In genomic region chr6:86936834-86937218, GRCh38 we compare ENCODE assay signal across 11 cellular contexts. TPM values are rescaled to one million over a fixed set of nuclear protein-coding genes. Genes with fewer than 3 reads are reported as not detected.
DNase-seq lines count a peak whose midpoint lies in the region; ATAC-seq and TF ChIP-seq lines count a peak whose summit lies in the region.
"Had no signal": no experiment of that assay in that cellular context is flagged by ENCODE, and none has a peak within 500 bp of the region (broad histone marks: within the 10 kb centered on the region; RNA-seq: fewer than 3 reads in every experiment).

No MANE protein-coding gene starts in this region.

- H3K36me3 Mint-ChIP-seq in WTC11 = no peaks in the 10 kb centered on the region
- H3K36me3 Mint-ChIP-seq in stimulated activated naive B cell treated with anti-CD40 and anti-IgM and Interleukin-4, amounts not matched to agents 10 μg/mL and 1 μg/mL and 100 μg/mL, for 72 hours = no peaks in the 10 kb centered on the region

- DNase-seq in WTC11 (ENCODE audit: low spot score) (peak; percentile 91), middle frontal gyrus (ENCODE audit: extremely low spot score, low spot score) (no peak), NCI-H82 treated with DMSO at 0.1 percent for 48 hours (lab: John Stamatoyannopoulos, UW; ENCODE audit: unreplicated experiment) (no peak), GF-D8 (lab: John Stamatoyannopoulos, UW) (no peak)
- no peak for DNase-seq in stimulated activated naive B cell treated with anti-CD40 and anti-IgM and Interleukin-4, amounts not matched to agents 10 μg/mL and 1 μg/mL and 100 μg/mL, for 72 hours
- DNase-seq: DND-41; small intestine; stimulated activated naive CD4-positive, alpha-beta T cell had no signal

- CTCF ChIA-PET in WTC11 (lab: Charles Lee) = interaction anchor here (0.6 to 4.5 kb wide), 17 partner anchors 16 to 1014 kb away, joined by 3 to 49 read pairs (median 4); no protein-coding TSS in a partner anchor

- POLR2A ChIA-PET in WTC11 (lab: Charles Lee) = no interaction called here

- H3K9me3 ChIP-seq in iPS-20b (ENCODE audit: insufficient read depth, low read depth, low read length) = no peaks in the 10 kb centered on the region

- H3K27ac Mint-ChIP-seq in WTC11 = no peak overlapping the region
- peak overlapping the region; percentile 76 for H3K27ac Mint-ChIP-seq in stimulated activated naive B cell treated with anti-CD40 and anti-IgM and Interleukin-4, amounts not matched to agents 10 μg/mL and 1 μg/mL and 100 μg/mL, for 72 hours

- peak overlapping the region; percentile 74; the same call in 1 of the 2 replicates for H3K4me3 ChIP-seq in iPS-20b (ENCODE audit: low read length)

- H3K36me3 ChIP-seq in iPS-20b (ENCODE audit: insufficient read depth, low read depth, low read length) = no peaks in the 10 kb centered on the region

- H3K27me3 Mint-ChIP-seq in WTC11 (ENCODE audit: low read depth) = peaks cover 45% of the 10 kb centered on the region
- peaks cover 53 to 59% of the 10 kb centered on the region in 2 donors for H3K27me3 Mint-ChIP-seq in stimulated activated naive B cell treated with anti-CD40 and anti-IgM and Interleukin-4, amounts not matched to agents 10 μg/mL and 1 μg/mL and 100 μg/mL, for 72 hours

- peaks cover 55% of the 10 kb centered on the region for H3K27me3 ChIP-seq in iPS-20b (ENCODE audit: insufficient read depth, low read length)

- TF ChIP-seq CTCF in WTC11 (IDR thresholded peaks at IDR 0.05) = no peak

- peak overlapping the region; percentile 73 for H3K4me3 Mint-ChIP-seq in WTC11
- H3K4me3 Mint-ChIP-seq in stimulated activated naive B cell treated with anti-CD40 and anti-IgM and Interleukin-4, amounts not matched to agents 10 μg/mL and 1 μg/mL and 100 μg/mL, for 72 hours = peak overlapping the region; percentile 64 to 75

- H3K9me3 Mint-ChIP-seq in WTC11 = no peaks in the 10 kb centered on the region
- peaks cover 0 to 3% of the 10 kb centered on the region in 2 donors for H3K9me3 Mint-ChIP-seq in stimulated activated naive B cell treated with anti-CD40 and anti-IgM and Interleukin-4, amounts not matched to agents 10 μg/mL and 1 μg/mL and 100 μg/mL, for 72 hours

- no peak overlapping the region for H3K27ac ChIP-seq in iPS-20b (ENCODE audit: low read length)

- H3K4me1 ChIP-seq in iPS-20b (ENCODE audit: insufficient read depth, low read length) = no peaks in the 10 kb centered on the region; the same call in 1 of the 2 replicates

- no peak overlapping the region; the same call in 1 of the 2 replicates for H3K9ac ChIP-seq in iPS-20b (ENCODE audit: low read depth, low read length)

- H3K4me1 Mint-ChIP-seq in WTC11 = peaks cover 13% of the 10 kb centered on the region
- peaks cover 7 to 14% of the 10 kb centered on the region in 2 donors for H3K4me1 Mint-ChIP-seq in stimulated activated naive B cell treated with anti-CD40 and anti-IgM and Interleukin-4, amounts not matched to agents 10 μg/mL and 1 μg/mL and 100 μg/mL, for 72 hours

- ATAC-seq in GM21576 (IDR thresholded peaks at IDR 0.05; ENCODE audit: unreplicated experiment) = peak; percentile 7
- peak; percentile 96 for ATAC-seq in WTC11
- peak in 1 of 2 donors; percentile 6 for ATAC-seq in stimulated activated naive B cell treated with anti-CD40 and anti-IgM and Interleukin-4, amounts not matched to agents 10 μg/mL and 1 μg/mL and 100 μg/mL, for 72 hours (replicated peaks)

TF ChIP-seq in WTC11, 78 proteins besides CTCF, POLR2A, EP300 and RAD21:
- no peak for TF ChIP-seq PREB (CRISPR knock-in tag; IDR thresholded peaks at IDR 0.05; ENCODE audit: borderline replicate concordance)
- no peak for TF ChIP-seq ZNF512 (CRISPR knock-in tag; IDR thresholded peaks at IDR 0.05; ENCODE audit: borderline replicate concordance)
- no peak for TF ChIP-seq CDX4 (CRISPR knock-in tag; IDR thresholded peaks at IDR 0.05; ENCODE audit: borderline replicate concordance)
- TF ChIP-seq ETV6 (CRISPR knock-in tag; IDR thresholded peaks at IDR 0.05) = peak; percentile 60; the same call in 1 of the 2 replicates
- TF ChIP-seq, protein P1, sequence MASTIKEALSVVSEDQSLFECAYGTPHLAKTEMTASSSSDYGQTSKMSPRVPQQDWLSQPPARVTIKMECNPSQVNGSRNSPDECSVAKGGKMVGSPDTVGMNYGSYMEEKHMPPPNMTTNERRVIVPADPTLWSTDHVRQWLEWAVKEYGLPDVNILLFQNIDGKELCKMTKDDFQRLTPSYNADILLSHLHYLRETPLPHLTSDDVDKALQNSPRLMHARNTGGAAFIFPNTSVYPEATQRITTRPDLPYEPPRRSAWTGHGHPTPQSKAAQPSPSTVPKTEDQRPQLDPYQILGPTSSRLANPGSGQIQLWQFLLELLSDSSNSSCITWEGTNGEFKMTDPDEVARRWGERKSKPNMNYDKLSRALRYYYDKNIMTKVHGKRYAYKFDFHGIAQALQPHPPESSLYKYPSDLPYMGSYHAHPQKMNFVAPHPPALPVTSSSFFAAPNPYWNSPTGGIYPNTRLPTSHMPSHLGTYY (CRISPR knock-in tag; IDR thresholded peaks at IDR 0.05) = no peak
- TF ChIP-seq TP53 (CRISPR knock-in tag; IDR thresholded peaks at IDR 0.05) = no peak
- 0 out of 2 replicates have a peak, but pooled peaks have one; percentile 22 for TF ChIP-seq ZNF232 (CRISPR knock-in tag; IDR thresholded peaks at IDR 0.05)
- TF ChIP-seq, protein P2, sequence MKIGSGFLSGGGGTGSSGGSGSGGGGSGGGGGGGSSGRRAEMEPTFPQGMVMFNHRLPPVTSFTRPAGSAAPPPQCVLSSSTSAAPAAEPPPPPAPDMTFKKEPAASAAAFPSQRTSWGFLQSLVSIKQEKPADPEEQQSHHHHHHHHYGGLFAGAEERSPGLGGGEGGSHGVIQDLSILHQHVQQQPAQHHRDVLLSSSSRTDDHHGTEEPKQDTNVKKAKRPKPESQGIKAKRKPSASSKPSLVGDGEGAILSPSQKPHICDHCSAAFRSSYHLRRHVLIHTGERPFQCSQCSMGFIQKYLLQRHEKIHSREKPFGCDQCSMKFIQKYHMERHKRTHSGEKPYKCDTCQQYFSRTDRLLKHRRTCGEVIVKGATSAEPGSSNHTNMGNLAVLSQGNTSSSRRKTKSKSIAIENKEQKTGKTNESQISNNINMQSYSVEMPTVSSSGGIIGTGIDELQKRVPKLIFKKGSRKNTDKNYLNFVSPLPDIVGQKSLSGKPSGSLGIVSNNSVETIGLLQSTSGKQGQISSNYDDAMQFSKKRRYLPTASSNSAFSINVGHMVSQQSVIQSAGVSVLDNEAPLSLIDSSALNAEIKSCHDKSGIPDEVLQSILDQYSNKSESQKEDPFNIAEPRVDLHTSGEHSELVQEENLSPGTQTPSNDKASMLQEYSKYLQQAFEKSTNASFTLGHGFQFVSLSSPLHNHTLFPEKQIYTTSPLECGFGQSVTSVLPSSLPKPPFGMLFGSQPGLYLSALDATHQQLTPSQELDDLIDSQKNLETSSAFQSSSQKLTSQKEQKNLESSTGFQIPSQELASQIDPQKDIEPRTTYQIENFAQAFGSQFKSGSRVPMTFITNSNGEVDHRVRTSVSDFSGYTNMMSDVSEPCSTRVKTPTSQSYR (CRISPR knock-in tag; IDR thresholded peaks at IDR 0.05) = no peak
- no peak for TF ChIP-seq RELA (CRISPR knock-in tag; IDR thresholded peaks at IDR 0.05; ENCODE audit: borderline replicate concordance)
- no peak for TF ChIP-seq CREB1 (CRISPR knock-in tag; IDR thresholded peaks at IDR 0.05)
- TF ChIP-seq JUN (CRISPR knock-in tag; IDR thresholded peaks at IDR 0.05) = no peak
- TF ChIP-seq FOXP1 (CRISPR knock-in tag; IDR thresholded peaks at IDR 0.05; ENCODE audit: borderline replicate concordance) = peak; percentile 9; the same call in 1 of the 2 replicates

RNA-seq across cellular contexts. Expression of gene HTR1E, which starts 0.5 kb away (rescaled TPM):
- total RNA-seq in WTC11 (2021) = 0.09 TPM in 2 of 3 replicates, not detected in the other
- total RNA-seq: dermis microvascular lymphatic vessel endothelial cell had no signal
